Comparison of ENCODE assay signal across 8 cellular contexts in the genomic region with DNA sequence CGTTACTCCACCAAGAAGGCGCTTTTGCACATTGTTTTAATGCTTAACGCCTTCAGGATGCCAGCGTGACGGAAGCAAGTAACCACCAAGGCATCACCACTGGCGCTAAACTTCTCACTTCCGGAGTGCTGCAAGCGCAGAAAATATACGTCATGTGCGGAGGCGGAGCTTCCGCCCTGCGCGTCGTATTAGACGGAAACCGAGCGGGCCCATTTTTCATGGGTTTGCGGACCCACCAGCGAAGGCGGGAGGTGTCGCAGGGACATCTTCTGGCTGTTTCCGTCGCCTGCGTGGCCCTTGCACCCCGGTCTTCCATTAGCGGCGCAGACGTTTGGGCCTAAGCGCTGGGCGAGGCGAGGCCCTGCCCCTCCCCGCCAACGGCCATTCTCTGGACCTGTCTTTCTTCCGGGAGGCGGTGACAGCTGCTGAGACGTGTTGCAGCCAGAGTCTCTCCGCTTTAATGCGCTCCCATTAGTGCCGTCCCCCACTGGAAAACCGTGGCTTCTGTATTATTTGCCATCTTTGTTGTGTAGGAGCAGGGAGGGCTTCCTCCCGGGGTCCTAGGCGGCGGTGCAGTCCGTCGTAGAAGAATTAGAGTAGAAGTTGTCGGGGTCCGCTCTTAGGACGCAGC. TPM values are rescaled to one million over a fixed set of nuclear protein-coding genes. Genes with fewer than 3 reads are reported as not detected.
DNase-seq lines count a peak whose midpoint lies in the region; ATAC-seq and TF ChIP-seq lines count a peak whose summit lies in the region.

A gene (plus strand): TSS at position 403 of the 631 bp plus-strand sequence. CDS start 235 bp downstream, outside the sequence.

- H4K91ac ChIP-seq in H9 (ENCODE audit: insufficient read length, low read depth, low read length): no peak within 1 kb of the TSS

- peak within 1 kb of the TSS; percentile 72 for H3K9ac ChIP-seq in ES-I3 (ENCODE audit: low read depth, low read length)
- H3K9ac ChIP-seq in H9 (ENCODE audit: extremely low read depth, insufficient read length, low read length): peak within 1 kb of the TSS; percentile 76

- H3K27ac Mint-ChIP-seq in H9 (peak within 1 kb of the TSS; percentile 92 to 97 (median 94)), nephron progenitor cell (peak within 1 kb of the TSS; percentile 99)
- H3K27ac Mint-ChIP-seq in stimulated activated naive CD8-positive, alpha-beta T cell treated with anti-CD3 and anti-CD28 coated beads, Interleukin-15, amount 100 ng/mL, for 72 hours: peak within 1 kb of the TSS; percentile 94 to 98

- no peak within 1 kb of the TSS for H2BK5ac ChIP-seq in H9 (ENCODE audit: insufficient read length, low read length)

- peak within 1 kb of the TSS; percentile 66 for H3K18ac ChIP-seq in H9 (ENCODE audit: insufficient read length, low read depth, low read length)

- no peak within 1 kb of the TSS for H3K27ac ChIP-seq in H9 (ENCODE audit: insufficient read length, low read depth, low read length)

- H3K36me3 Mint-ChIP-seq in H9 (ENCODE audit: insufficient read depth in 1 of 3, low read depth in 3 of 3) (no peaks in the 10 kb centered on the region), nephron progenitor cell (ENCODE audit: low read depth) (no peaks in the 10 kb centered on the region)

- peak within 1 kb of the TSS; percentile 98 for H3K4me3 ChIP-seq in fibroblast of the aortic adventitia (ENCODE audit: low read depth, low read length)

- H3K23ac ChIP-seq in H9 (ENCODE audit: insufficient read length, low read depth, low read length): no peak within 1 kb of the TSS

- H3K9me3 Mint-ChIP-seq in H9: no peaks in the 10 kb centered on the region
- H3K9me3 Mint-ChIP-seq in nephron progenitor cell: no peaks in the 10 kb centered on the region
- H3K9me3 Mint-ChIP-seq in stimulated activated naive CD8-positive, alpha-beta T cell treated with anti-CD3 and anti-CD28 coated beads, Interleukin-15, amount 100 ng/mL, for 72 hours: no peaks in the 10 kb centered on the region

- H3T11ph ChIP-seq in H9 (ENCODE audit: low read length): no peak within 1 kb of the TSS

- no peak within 1 kb of the TSS for H3K4ac ChIP-seq in H9 (ENCODE audit: low read depth, low read length)

- H3K4me3 Mint-ChIP-seq in H9: peak within 1 kb of the TSS; percentile 92 to 96
- H3K4me3 Mint-ChIP-seq in nephron progenitor cell: peak within 1 kb of the TSS; percentile 96
- peak within 1 kb of the TSS; percentile 94 to 97 for H3K4me3 Mint-ChIP-seq in stimulated activated naive CD8-positive, alpha-beta T cell treated with anti-CD3 and anti-CD28 coated beads, Interleukin-15, amount 100 ng/mL, for 72 hours

- no peak within 1 kb of the TSS for H2BK20ac ChIP-seq in H9 (ENCODE audit: low read depth, low read length, poor library complexity, severe bottlenecking)

- H2AFZ ChIP-seq in H9 (ENCODE audit: low read length): no peak within 1 kb of the TSS

- H4K8ac ChIP-seq in H9 (replicated peaks; ENCODE audit: insufficient read length, low read depth, low read length): peak within 1 kb of the TSS; percentile 24

- H3K4me1 Mint-ChIP-seq in H9: peaks cover 11 to 14% of the 10 kb centered on the region in 2 experiments
- peaks cover 20% of the 10 kb centered on the region for H3K4me1 Mint-ChIP-seq in nephron progenitor cell
- peaks cover 32% of the 10 kb centered on the region for H3K4me1 Mint-ChIP-seq in stimulated activated naive CD8-positive, alpha-beta T cell treated with anti-CD3 and anti-CD28 coated beads, Interleukin-15, amount 100 ng/mL, for 72 hours

- H3K14ac ChIP-seq in H9 (ENCODE audit: insufficient read depth, low read length): 0 out of 2 replicates have a peak within 1 kb of the TSS, but pooled peaks have one; percentile 77

- WGBS in H9 (ENCODE audit: extremely low coverage, insufficient read length, low lambda C conversion rate): no CpG with 5 or more reads among the region's 49 CpGs

- no peak within 1 kb of the TSS for H4K5ac ChIP-seq in H9 (ENCODE audit: insufficient read length, low read depth, low read length)

- TF ChIP-seq CTCF in H9 (conservative IDR thresholded peaks at IDR 0.05) (no peak), fibroblast of the aortic adventitia (IDR thresholded peaks at IDR 0.05; ENCODE audit: insufficient read depth, low read length) (no peak), nephron progenitor cell (IDR thresholded peaks at IDR 0.05) (no peak)

- H3K36me3 ChIP-seq in ES-I3 (ENCODE audit: insufficient read depth, low read length): no peaks in the 10 kb centered on the region

- H3K27me3 Mint-ChIP-seq in H9 (ENCODE audit: low read depth) (no peaks in the 10 kb centered on the region), nephron progenitor cell (ENCODE audit: low read depth, poor library complexity) (no peaks in the 10 kb centered on the region)
- H3K27me3 Mint-ChIP-seq in stimulated activated naive CD8-positive, alpha-beta T cell treated with anti-CD3 and anti-CD28 coated beads, Interleukin-15, amount 100 ng/mL, for 72 hours: no peaks in the 10 kb centered on the region

- peaks cover 7% of the 10 kb centered on the region for H3K23me2 ChIP-seq in H9 (ENCODE audit: insufficient read length, low read depth, low read length, poor library complexity, severe bottlenecking)

- H2AK5ac ChIP-seq in H9 (ENCODE audit: insufficient read length, low read length): no peak within 1 kb of the TSS

- H3K9me3 ChIP-seq in ES-I3 (ENCODE audit: control insufficient read depth, insufficient read depth, low read length) (no peaks in the 10 kb centered on the region), H9 (ENCODE audit: control insufficient read depth, low read depth, low read length) (no peaks in the 10 kb centered on the region)

- peak within 1 kb of the TSS; percentile 98 for H3K4me2 ChIP-seq in H9 (ENCODE audit: insufficient read depth, insufficient read length, low read length)

- H3K4me1 ChIP-seq in ES-I3 (ENCODE audit: insufficient read depth, low read length) (no peaks in the 10 kb centered on the region), H9 (ENCODE audit: insufficient read depth, low read length) (no peaks in the 10 kb centered on the region; the same call in 1 of the 2 replicates)

- H3K79me1 ChIP-seq in H9 (ENCODE audit: insufficient read depth, low read depth, low read length, poor library complexity, severe bottlenecking): no peaks in the 10 kb centered on the region

- H2BK12ac ChIP-seq in H9 (ENCODE audit: insufficient read length, low read depth, low read length): no peak within 1 kb of the TSS

- no peak within 1 kb of the TSS for H2BK15ac ChIP-seq in H9 (ENCODE audit: low read depth, low read length)

- peak; percentile 93 for ATAC-seq in stimulated activated naive CD8-positive, alpha-beta T cell treated with anti-CD3 and anti-CD28 coated beads, Interleukin-15, amount 100 ng/mL, for 72 hours

- H3K56ac ChIP-seq in H9 (ENCODE audit: insufficient read length, low read depth, low read length): no peak within 1 kb of the TSS

- H3K79me2 ChIP-seq in H9 (ENCODE audit: insufficient read depth, low read length): peaks cover 2% of the 10 kb centered on the region; the same call in 1 of the 2 replicates

- no peak within 1 kb of the TSS for H2BK120ac ChIP-seq in H9 (ENCODE audit: low read depth, low read length, poor library complexity, severe bottlenecking)

- H4K20me1 ChIP-seq in H9 (ENCODE audit: control insufficient read depth, insufficient read depth, insufficient read length): no peaks in the 10 kb centered on the region

- DNase-seq in H9: peak; percentile 90
- DNase-seq in M059J (ENCODE audit: low read depth): peak; percentile 92
- peak; percentile 81 for DNase-seq in SIG-M5 (lab: John Stamatoyannopoulos, UW)
- DNase-seq in activated gamma-delta T cell (lab: John Stamatoyannopoulos, UW): peak; percentile 65
- peak; percentile 96 for DNase-seq in fibroblast of the aortic adventitia (ENCODE audit: low read depth)
- peak; percentile 92 for DNase-seq in nephron progenitor cell
- peak; percentile 96 to 97 for DNase-seq in stimulated activated naive CD8-positive, alpha-beta T cell treated with anti-CD3 and anti-CD28 coated beads, Interleukin-15, amount 100 ng/mL, for 72 hours

- no peaks in the 10 kb centered on the region for H3K27me3 ChIP-seq in H9 (ENCODE audit: insufficient read depth, low read length)

RNA-seq across cellular contexts. Expression of the gene that starts here (rescaled TPM):
- total RNA-seq in H9 (2021) (26.3 and 26.8 TPM in 2 replicates), fibroblast of the aortic adventitia (ENCODE audit: low replicate concordance) (54.4 and 98.0 TPM in 2 replicates)
- 33.8 and 39.5 TPM in 2 replicates for total RNA-seq in M059J (2014; rRNA removed; shearing (Covaris generic))
